ENCODE assay signal across 27 cellular contexts in the genomic region with DNA sequence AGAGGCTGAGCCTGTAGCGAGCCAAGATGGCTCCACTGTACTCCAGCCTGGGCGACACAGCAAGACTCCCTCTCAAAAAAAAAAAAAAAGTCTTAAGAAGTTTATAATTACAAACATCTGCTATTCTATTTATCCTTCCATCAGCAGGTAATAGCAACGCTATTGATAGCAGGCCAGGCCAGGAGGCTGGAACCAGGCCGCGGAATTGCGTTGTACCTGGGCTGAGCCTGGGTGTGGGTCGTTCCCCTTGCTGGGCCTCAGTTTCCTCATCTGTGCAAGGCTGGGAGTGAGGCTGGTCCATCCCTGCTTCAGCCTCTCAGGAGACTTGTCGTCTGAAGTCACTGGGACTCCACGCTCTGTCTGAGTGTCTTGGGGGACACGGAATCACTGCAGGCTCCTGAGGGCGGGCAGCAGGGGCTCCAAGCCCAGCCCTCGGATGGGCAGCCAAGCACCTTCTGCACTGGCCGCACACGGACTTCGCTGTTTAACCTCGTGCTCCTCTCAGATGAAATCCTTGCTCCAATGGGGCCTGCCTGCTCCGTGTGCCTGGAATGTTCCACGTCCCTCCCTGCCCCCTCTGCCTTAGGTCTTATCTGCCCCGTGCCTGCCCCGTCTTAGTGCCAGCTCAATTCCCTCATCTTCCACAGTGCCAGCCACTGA.
"Had no signal": no experiment of that assay in that cellular context is flagged by ENCODE, and none has a peak within 500 bp of the region (broad histone marks: within the 10 kb centered on the region; RNA-seq: fewer than 3 reads in every experiment).

No MANE protein-coding gene starts in this region.

- H3K36me3 ChIP-seq: ascending aorta, cardiac muscle cell, gastroesophageal sphincter, right lobe of liver, suprapubic skin, tibial artery, WERI-Rb-1 had no signal

- H3K4me1 ChIP-seq: ascending aorta, gastroesophageal sphincter, right lobe of liver, suprapubic skin, tibial artery had no signal

- H3K4me3 ChIP-seq: ascending aorta, cardiac muscle cell, gastroesophageal sphincter, right lobe of liver, skin epidermis, suprapubic skin, tibial artery had no signal

- ATAC-seq: activated CD4-positive, CD25-positive, alpha-beta regulatory T cell treated with anti-CD3 and anti-CD28 coated beads, Interleukin-2, amount 50 U/mL, for 24 hours; gastroesophageal sphincter; left cardiac atrium; left ventricle myocardium superior; naive thymus-derived CD4-positive, alpha-beta T cell; right lobe of liver; stimulated activated effector memory CD8-positive, alpha-beta T cell treated with anti-CD3 and anti-CD28 coated beads, Interleukin-12 subunit alpha, Interleukin-12 subunit beta, amount 100 ng/mL, for 72 hours had no signal

- H3K27ac ChIP-seq: ascending aorta, cardiac muscle cell, gastroesophageal sphincter, right lobe of liver, skin epidermis, suprapubic skin, tibial artery, WERI-Rb-1 had no signal

- H3K9me3 ChIP-seq: ascending aorta, right lobe of liver, suprapubic skin had no signal

- DNase-seq: activated CD4-positive, alpha-beta memory T cell treated with anti-CD3 and anti-CD28 coated beads for 36 hours; activated CD4-positive, alpha-beta T cell treated with anti-CD3 and anti-CD28 coated beads for 48 hours; activated CD8-positive, alpha-beta memory T cell treated with anti-CD3 and anti-CD28 coated beads, Interleukin-2, amount 50 U/mL, for 4 hours; activated naive CD4-positive, alpha-beta T cell treated with Interleukin-2 at 50 U/mL for 16 hours; activated naive CD8-positive, alpha-beta T cell treated with anti-CD3 and anti-CD28 coated beads for 36 hours; activated T-cell treated with anti-CD3 and anti-CD28 coated beads, Interleukin-2, amount 50 U/mL, for 1 hour; cortex of kidney; hippocampal formation; left cardiac atrium; left ventricle myocardium superior; mammary epithelial cell; midbrain; naive thymus-derived CD4-positive, alpha-beta T cell; right lobe of liver; stimulated activated CD4-positive, alpha-beta T cell treated with anti-CD3 and anti-CD28 coated beads, Interleukin-12 subunit alpha, Interleukin-12 subunit beta, amount 100 ng/mL, for 4 hours; stimulated activated CD4-positive, alpha-beta T cell treated with anti-CD3 and anti-CD28 coated beads, Interleukin-4, amount 100 ng/mL, for 24 hours; SW 1271; T1000; WERI-Rb-1 had no signal

- H3K27me3 ChIP-seq: ascending aorta, cardiac muscle cell, right lobe of liver had no signal
